Comparison of ENCODE assay signal across 1 cellular context in the genomic region with DNA sequence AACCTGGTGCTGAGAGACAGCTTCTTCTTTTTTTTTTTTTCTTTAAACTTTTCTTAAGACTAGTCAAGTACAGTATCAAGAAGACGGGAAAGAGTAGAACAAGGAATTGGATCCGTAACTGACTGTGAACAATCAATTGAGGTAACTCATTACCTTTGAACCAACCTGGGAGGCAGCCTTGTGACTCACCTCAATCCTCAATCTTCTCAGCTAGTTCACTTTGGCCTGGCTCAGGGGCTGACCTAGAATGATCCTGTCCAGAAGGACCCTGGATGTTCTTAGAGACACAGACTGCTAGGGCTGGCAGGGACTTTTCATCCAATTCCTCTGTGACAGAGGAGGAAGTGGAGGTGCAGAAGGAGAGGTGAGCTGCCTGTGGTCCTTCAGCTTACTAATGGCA.
TF ChIP-seq lines count a peak whose summit lies in the region.

No MANE protein-coding gene starts in this region.

TF ChIP-seq in K562, 482 proteins besides CTCF, POLR2A, EP300 and RAD21 (continued from another document):
- TF ChIP-seq, protein P1, sequence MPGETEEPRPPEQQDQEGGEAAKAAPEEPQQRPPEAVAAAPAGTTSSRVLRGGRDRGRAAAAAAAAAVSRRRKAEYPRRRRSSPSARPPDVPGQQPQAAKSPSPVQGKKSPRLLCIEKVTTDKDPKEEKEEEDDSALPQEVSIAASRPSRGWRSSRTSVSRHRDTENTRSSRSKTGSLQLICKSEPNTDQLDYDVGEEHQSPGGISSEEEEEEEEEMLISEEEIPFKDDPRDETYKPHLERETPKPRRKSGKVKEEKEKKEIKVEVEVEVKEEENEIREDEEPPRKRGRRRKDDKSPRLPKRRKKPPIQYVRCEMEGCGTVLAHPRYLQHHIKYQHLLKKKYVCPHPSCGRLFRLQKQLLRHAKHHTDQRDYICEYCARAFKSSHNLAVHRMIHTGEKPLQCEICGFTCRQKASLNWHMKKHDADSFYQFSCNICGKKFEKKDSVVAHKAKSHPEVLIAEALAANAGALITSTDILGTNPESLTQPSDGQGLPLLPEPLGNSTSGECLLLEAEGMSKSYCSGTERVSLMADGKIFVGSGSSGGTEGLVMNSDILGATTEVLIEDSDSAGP (CRISPR knock-in tag; IDR thresholded peaks at IDR 0.05) = no peak
- TF ChIP-seq ZNF212 (CRISPR knock-in tag; IDR thresholded peaks at IDR 0.05) (no peak), KLF1 (tag; IDR thresholded peaks at IDR 0.05) (no peak), ZNF24 (IDR thresholded peaks at IDR 0.05) (no peak), SNIP1 (IDR thresholded peaks at IDR 0.05; ENCODE audit: low read depth) (no peak), DACH1 (IDR thresholded peaks at IDR 0.05; ENCODE audit: partially characterized antibody) (no peak), CC2D1A (IDR thresholded peaks at IDR 0.05) (no peak), ZFPM2 (CRISPR knock-in tag; IDR thresholded peaks at IDR 0.05) (no peak), ZNF311 (CRISPR knock-in tag; IDR thresholded peaks at IDR 0.05) (no peak), ZNF174 (CRISPR knock-in tag; IDR thresholded peaks at IDR 0.05) (no peak), DNMT1 (IDR thresholded peaks at IDR 0.05) (no peak), MEIS2 (IDR thresholded peaks at IDR 0.05; ENCODE audit: partially characterized antibody) (no peak), RBFOX2 (IDR thresholded peaks at IDR 0.05; ENCODE audit: low read depth, low read length) (no peak)
- TF ChIP-seq, protein P2, sequence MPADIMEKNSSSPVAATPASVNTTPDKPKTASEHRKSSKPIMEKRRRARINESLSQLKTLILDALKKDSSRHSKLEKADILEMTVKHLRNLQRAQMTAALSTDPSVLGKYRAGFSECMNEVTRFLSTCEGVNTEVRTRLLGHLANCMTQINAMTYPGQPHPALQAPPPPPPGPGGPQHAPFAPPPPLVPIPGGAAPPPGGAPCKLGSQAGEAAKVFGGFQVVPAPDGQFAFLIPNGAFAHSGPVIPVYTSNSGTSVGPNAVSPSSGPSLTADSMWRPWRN (IDR thresholded peaks at IDR 0.05; ENCODE audit: low read depth) = no peak
- TF ChIP-seq, protein P3, sequence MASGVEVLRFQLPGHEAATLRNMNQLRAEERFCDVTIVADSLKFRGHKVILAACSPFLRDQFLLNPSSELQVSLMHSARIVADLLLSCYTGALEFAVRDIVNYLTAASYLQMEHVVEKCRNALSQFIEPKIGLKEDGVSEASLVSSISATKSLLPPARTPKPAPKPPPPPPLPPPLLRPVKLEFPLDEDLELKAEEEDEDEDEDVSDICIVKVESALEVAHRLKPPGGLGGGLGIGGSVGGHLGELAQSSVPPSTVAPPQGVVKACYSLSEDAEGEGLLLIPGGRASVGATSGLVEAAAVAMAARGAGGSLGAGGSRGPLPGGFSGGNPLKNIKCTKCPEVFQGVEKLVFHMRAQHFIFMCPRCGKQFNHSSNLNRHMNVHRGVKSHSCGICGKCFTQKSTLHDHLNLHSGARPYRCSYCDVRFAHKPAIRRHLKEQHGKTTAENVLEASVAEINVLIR (CRISPR knock-in tag; IDR thresholded peaks at IDR 0.05) = no peak
